ENCODE assay signal across 1 cellular context in the genomic region with DNA sequence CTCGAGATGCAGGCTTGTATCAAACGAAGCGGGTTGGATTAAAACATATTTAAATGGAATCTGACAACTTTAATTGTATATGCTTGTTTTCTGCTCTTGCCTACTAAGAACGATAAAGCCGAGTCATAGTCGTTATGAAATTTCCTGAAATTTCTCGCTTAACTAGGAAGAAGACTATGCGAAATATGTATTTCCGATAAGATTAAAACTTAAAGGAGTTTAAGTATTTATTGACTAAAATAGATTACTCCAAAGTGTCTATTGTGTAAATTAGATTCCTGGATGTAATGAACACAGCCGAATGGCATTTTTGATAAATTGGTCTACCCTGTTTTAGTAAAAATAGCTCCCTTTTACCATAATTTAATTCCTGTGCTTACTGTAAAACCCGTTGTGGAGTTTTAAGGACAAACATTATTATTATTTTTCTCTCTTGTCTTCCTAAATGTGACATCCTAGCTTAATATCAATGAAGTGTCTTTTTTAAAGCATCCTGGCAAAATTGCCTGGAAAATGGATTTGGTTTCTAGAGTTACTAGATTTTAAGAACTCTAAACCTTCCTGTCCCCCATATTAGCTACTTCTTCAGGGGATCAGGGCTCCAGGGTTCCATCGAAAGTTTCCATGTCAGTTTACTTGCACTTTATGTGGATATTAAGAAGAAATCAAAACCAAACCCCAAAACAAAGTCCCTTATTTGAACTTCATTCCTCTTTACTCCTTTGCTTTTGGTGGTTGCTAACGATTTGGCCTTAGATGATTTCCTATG.
TF ChIP-seq lines count a peak whose summit lies in the region.

No MANE protein-coding gene starts in this region.

TF ChIP-seq in HepG2, 621 proteins besides CTCF, POLR2A, EP300 and RAD21 (continued from another document):
- TF ChIP-seq, protein P1, sequence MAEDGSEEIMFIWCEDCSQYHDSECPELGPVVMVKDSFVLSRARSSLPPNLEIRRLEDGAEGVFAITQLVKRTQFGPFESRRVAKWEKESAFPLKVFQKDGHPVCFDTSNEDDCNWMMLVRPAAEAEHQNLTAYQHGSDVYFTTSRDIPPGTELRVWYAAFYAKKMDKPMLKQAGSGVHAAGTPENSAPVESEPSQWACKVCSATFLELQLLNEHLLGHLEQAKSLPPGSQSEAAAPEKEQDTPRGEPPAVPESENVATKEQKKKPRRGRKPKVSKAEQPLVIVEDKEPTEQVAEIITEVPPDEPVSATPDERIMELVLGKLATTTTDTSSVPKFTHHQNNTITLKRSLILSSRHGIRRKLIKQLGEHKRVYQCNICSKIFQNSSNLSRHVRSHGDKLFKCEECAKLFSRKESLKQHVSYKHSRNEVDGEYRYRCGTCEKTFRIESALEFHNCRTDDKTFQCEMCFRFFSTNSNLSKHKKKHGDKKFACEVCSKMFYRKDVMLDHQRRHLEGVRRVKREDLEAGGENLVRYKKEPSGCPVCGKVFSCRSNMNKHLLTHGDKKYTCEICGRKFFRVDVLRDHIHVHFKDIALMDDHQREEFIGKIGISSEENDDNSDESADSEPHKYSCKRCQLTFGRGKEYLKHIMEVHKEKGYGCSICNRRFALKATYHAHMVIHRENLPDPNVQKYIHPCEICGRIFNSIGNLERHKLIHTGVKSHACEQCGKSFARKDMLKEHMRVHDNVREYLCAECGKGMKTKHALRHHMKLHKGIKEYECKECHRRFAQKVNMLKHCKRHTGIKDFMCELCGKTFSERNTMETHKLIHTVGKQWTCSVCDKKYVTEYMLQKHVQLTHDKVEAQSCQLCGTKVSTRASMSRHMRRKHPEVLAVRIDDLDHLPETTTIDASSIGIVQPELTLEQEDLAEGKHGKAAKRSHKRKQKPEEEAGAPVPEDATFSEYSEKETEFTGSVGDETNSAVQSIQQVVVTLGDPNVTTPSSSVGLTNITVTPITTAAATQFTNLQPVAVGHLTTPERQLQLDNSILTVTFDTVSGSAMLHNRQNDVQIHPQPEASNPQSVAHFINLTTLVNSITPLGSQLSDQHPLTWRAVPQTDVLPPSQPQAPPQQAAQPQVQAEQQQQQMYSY (CRISPR knock-in tag; IDR thresholded peaks at IDR 0.05), result peak; percentile 90
- TF ChIP-seq CBFB (CRISPR knock-in tag; IDR thresholded peaks at IDR 0.05) (no peak), ZNF552 (CRISPR knock-in tag; IDR thresholded peaks at IDR 0.05; ENCODE audit: borderline replicate concordance) (no peak), ASH2L (IDR thresholded peaks at IDR 0.05; ENCODE audit: insufficient read length, low read depth, low read length) (peak; percentile 51)
- TF ChIP-seq, protein P2, sequence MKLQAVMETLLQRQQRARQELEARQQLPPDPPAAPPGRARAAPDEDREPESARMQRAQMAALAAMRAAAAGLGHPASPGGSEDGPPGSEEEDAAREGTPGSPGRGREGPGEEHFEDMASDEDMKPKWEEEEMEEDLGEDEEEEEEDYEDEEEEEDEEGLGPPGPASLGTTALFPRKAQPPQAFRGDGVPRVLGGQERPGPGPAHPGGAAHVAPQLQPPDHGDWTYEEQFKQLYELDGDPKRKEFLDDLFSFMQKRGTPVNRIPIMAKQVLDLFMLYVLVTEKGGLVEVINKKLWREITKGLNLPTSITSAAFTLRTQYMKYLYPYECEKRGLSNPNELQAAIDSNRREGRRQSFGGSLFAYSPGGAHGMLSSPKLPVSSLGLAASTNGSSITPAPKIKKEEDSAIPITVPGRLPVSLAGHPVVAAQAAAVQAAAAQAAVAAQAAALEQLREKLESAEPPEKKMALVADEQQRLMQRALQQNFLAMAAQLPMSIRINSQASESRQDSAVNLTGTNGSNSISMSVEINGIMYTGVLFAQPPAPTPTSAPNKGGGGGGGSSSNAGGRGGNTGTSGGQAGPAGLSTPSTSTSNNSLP (IDR thresholded peaks at IDR 0.05; ENCODE audit: low read depth, low read length), result peak; percentile 26; the same call in 1 of the 2 replicates
